In genomic region chr2:20240291-20240690, GRCh38 we compare ENCODE assay signal across 8 cellular contexts. TPM values are rescaled to one million over a fixed set of nuclear protein-coding genes. Genes with fewer than 3 reads are reported as not detected.
DNase-seq lines count a peak whose midpoint lies in the region; FAIRE-seq and TF ChIP-seq lines count a peak whose summit lies in the region.
"Not testable (repeated sequence)": the region's sequence is repeated elsewhere in the genome, so short reads cannot be mapped to it uniquely, and the experiment has no call there.
"Had no signal": no experiment of that assay in that cellular context is flagged by ENCODE, and none has a peak within 500 bp of the region (broad histone marks: within the 10 kb centered on the region; RNA-seq: fewer than 3 reads in every experiment).

No MANE protein-coding gene starts in this region.

- not testable (repeated sequence) for DNase-seq in GM12891 (ENCODE audit: insufficient read length, low spot score); bronchial epithelial cell (ENCODE audit: low read depth)
- peak; percentile 60 for DNase-seq in SK-MEL-5 (ENCODE audit: low read depth, low spot score)
- DNase-seq in globus pallidus (ENCODE audit: low spot score), result peak; percentile 54
- DNase-seq in midbrain (lab: John Stamatoyannopoulos, UW), result peak; percentile 4

- peak; percentile 83 for FAIRE-seq in GM12891 (lab: Jason Lieb, UNC)
- peak; percentile 13 for FAIRE-seq in bronchial epithelial cell (lab: Jason Lieb, UNC)

- not testable (repeated sequence) for H3K36me3 ChIP-seq in bronchial epithelial cell (ENCODE audit: control insufficient read depth, insufficient read depth, low read length)

- H3K4me3 ChIP-seq in bronchial epithelial cell (ENCODE audit: low read depth, low read length), result not testable (repeated sequence)

- TF ChIP-seq CTCF in bronchial epithelial cell (IDR thresholded peaks at IDR 0.05; ENCODE audit: insufficient read depth, low read length, severe bottlenecking), result not testable (repeated sequence)

- in situ Hi-C loops in SK-MEL-5 (cut with HindIII; ENCODE audit: low pct_unique_long_range_greater_than_20kb, low sequenced_read_pairs), result not testable (repeated sequence)

- TF ChIP-seq POLR2A in GM12891 (IDR thresholded peaks at IDR 0.05; ENCODE audit: low read depth, low read length), result not testable (repeated sequence)

- not testable (repeated sequence) for H3K27me3 ChIP-seq in bronchial epithelial cell (ENCODE audit: control insufficient read depth, insufficient read depth, low read length)

RNA-seq across cellular contexts. Expression of gene SDC1, which starts 15.4 kb away (rescaled TPM):
- polyA plus RNA-seq in GM12891 (2012; ENCODE audit: low read depth, missing spikeins), result 25.5 TPM
- 24.0 and 26.5 TPM in 2 replicates for total RNA-seq in SK-MEL-5 (2014; rRNA removed; shearing (Covaris generic))
- 68.7 and 81.0 TPM in 2 replicates for polyA plus RNA-seq in SK-MEL-5 (2015; cell fraction: cytosol; rRNA removed)
- 7.1 and 7.8 TPM in 2 replicates for polyA plus RNA-seq in SK-MEL-5 (2015; cell fraction: nucleus; rRNA removed)
- total RNA-seq in bronchial epithelial cell, result 1,084 and 1,308 TPM in 2 replicates
- total RNA-seq: B cell; CD4-positive, CD25-positive, alpha-beta regulatory T cell; CD8-positive, alpha-beta T cell had no signal
- polyA plus RNA-seq: CD4-positive, CD25-positive, alpha-beta regulatory T cell had no signal

Comparison
In these comparisons a context has a peak if more than half of its experiments do, and no peak if none do; other contexts are left out.
1. RNA of gene SDC1, which starts 15.4 kb away (total RNA-seq): 1,084 to 1,308 TPM in bronchial epithelial cell; 24.0 to 26.5 TPM in SK-MEL-5; every median in the first group is over 10 times any median in the second.